23 cellular contexts compared by ENCODE assay signal in the genomic region with DNA sequence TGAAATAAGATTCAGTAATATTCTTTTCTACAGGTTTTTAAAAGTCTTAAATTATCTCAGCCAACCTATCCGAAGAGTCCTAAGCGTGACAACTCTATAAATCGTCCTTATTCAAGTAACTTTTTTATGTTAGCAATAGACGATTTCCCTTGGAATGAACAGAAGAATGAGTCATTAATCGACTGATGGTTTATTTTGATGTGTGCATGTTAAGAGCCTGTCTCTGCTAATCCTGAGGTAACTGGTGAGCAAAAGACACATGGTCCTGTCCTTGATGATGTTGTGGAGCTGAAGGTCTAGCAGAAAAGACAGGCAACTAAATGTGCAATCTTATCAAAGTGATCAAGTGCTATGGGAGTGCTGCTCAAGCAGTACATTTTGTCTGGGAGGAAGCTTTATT.
"Had no signal": no experiment of that assay in that cellular context is flagged by ENCODE, and none has a peak within 500 bp of the region (broad histone marks: within the 10 kb centered on the region; RNA-seq: fewer than 3 reads in every experiment).

No MANE protein-coding gene starts in this region.

- ATAC-seq: effector memory CD8-positive, alpha-beta T cell; esophagus mucosa had no signal

- H3K27me3 Mint-ChIP-seq: activated naive CD8-positive, alpha-beta T cell treated with anti-CD3 and anti-CD28 coated beads for 36 hours; effector memory CD8-positive, alpha-beta T cell had no signal

- H3K27me3 ChIP-seq: adrenal gland, ascending aorta, brain microvascular endothelial cell, heart right ventricle, right atrium auricular region, transverse colon had no signal

- H3K9me3 Mint-ChIP-seq: activated naive CD4-positive, alpha-beta T cell treated with anti-CD3 and anti-CD28 coated beads for 36 hours; activated naive CD8-positive, alpha-beta T cell treated with anti-CD3 and anti-CD28 coated beads for 36 hours; effector memory CD8-positive, alpha-beta T cell; nephron had no signal

- DNase-seq: activated CD4-positive, alpha-beta T cell treated with anti-CD3 and anti-CD28 coated beads for 4 hours; activated CD4-positive, alpha-beta T cell treated with anti-CD3 and anti-CD28 coated beads, Interleukin-2, amount 50 U/mL, for 4 hours; activated CD4-positive, CD25-positive, alpha-beta regulatory T cell; activated effector memory CD4-positive, alpha-beta T cell treated with anti-CD3 and anti-CD28 coated beads, Interleukin-2, amount 50 U/mL, for 16 hours; activated naive CD4-positive, alpha-beta T cell treated with anti-CD3 and anti-CD28 coated beads for 36 hours; activated naive CD8-positive, alpha-beta T cell treated with anti-CD3 and anti-CD28 coated beads for 36 hours; adrenal gland; brain microvascular endothelial cell; cortex of kidney; effector memory CD8-positive, alpha-beta T cell; foreskin fibroblast; heart right ventricle; left ventricle myocardium inferior; stimulated activated CD4-positive, alpha-beta T cell treated with anti-CD3 and anti-CD28 coated beads, Interleukin-2, amount 100 ng/mL, for 48 hours; stimulated activated naive CD4-positive, alpha-beta T cell treated with Interleukin-2 at 50 U/mL for 16 hours; T-helper 2 cell; transverse colon had no signal

- H3K4me1 ChIP-seq: transverse colon had no signal

- H3K27ac ChIP-seq: adrenal gland, ascending aorta, brain microvascular endothelial cell, heart right ventricle, left ventricle myocardium inferior, transverse colon had no signal

- H3K9me3 ChIP-seq: adrenal gland, ascending aorta, heart right ventricle, left ventricle myocardium inferior, right atrium auricular region, transverse colon had no signal

- H3K4me3 ChIP-seq: adrenal gland, ascending aorta, heart right ventricle, left ventricle myocardium inferior, lung, right atrium auricular region, transverse colon had no signal

- H3K36me3 ChIP-seq: brain microvascular endothelial cell, transverse colon had no signal

- H3K27ac Mint-ChIP-seq: activated naive CD4-positive, alpha-beta T cell treated with anti-CD3 and anti-CD28 coated beads for 36 hours; activated naive CD8-positive, alpha-beta T cell treated with anti-CD3 and anti-CD28 coated beads for 36 hours; activated T-helper 1 cell treated with anti-CD3 and anti-CD28 coated beads, Interleukin-12 subunit alpha, Interleukin-12 subunit beta, Interleukin-2, Interleukin-4 antibody, amounts not matched to agents 30 ng/mL and 10 ng/mL and 1 ng/mL, durations not matched to agents 14 hours and 24 hours and 36 hours; effector memory CD8-positive, alpha-beta T cell; nephron had no signal

- H3K4me3 Mint-ChIP-seq: activated naive CD4-positive, alpha-beta T cell treated with anti-CD3 and anti-CD28 coated beads for 36 hours; activated naive CD8-positive, alpha-beta T cell treated with anti-CD3 and anti-CD28 coated beads for 36 hours; activated T-helper 1 cell treated with anti-CD3 and anti-CD28 coated beads, Interleukin-12 subunit alpha, Interleukin-12 subunit beta, Interleukin-2, Interleukin-4 antibody, amounts not matched to agents 30 ng/mL and 10 ng/mL and 1 ng/mL, durations not matched to agents 14 hours and 24 hours and 36 hours; effector memory CD8-positive, alpha-beta T cell; nephron had no signal
